10 cellular contexts compared by ENCODE assay signal in the genomic region with DNA sequence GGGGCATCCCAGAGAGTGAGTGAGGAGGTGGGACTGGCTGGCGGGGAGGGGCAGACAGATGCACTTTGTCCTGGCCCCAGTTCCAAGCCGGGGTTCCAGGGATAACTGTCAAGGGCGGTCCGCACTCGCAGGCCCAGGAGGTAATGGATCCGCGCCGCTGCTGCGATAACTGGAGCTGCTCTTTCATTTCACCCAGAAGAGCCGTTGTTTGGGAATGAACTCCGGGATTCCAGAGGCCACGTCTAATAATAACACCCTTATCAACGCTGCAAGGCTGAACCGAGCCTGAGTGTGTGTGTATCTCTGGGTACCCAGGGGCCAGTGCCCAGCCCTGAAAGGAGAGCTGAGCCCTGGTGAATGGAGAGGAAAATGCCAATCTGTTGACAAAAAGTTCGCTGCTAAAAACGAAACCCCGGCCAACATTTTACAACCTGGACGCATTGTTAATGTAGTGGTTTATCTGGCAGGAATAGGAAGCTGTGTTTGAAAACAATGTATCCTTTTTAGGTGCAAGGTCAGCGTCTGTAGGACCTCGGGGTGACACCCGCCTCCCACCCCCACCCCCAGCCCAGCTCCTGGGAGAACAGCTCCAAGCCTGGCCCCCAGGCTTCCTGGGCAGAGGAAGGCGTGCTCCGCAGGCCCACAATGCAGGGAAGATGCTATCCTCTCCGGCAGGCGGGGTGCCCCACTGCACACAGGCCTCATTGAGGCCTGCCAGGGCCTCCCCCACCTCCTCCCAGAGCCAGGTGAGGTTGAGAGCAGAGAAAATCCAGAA.
A peak's percentile ranks its signal among the peaks of the same experiment; 100 is the strongest.
DNase-seq lines count a peak whose midpoint lies in the region; ATAC-seq and TF ChIP-seq lines count a peak whose summit lies in the region.
"Had no signal": no experiment of that assay in that cellular context is flagged by ENCODE, and none has a peak within 500 bp of the region (broad histone marks: within the 10 kb centered on the region; RNA-seq: fewer than 3 reads in every experiment).

No MANE protein-coding gene starts in this region.

- TF ChIP-seq CTCF in liver (IDR thresholded peaks at IDR 0.05; ENCODE audit: low read depth, low read length, missing input control), result no peak

- 37% methylated on average over 25 of the region's 25 CpGs for WGBS in liver

- H3K9ac ChIP-seq in NT2/D1 (ENCODE audit: insufficient read length, low read depth) (peak overlapping the region; percentile 7), liver (ENCODE audit: low read depth in 1 of 2, low read length in 2 of 2) (no peak overlapping the region), subcutaneous abdominal adipose tissue (ENCODE audit: low read length in 5 of 5) (no peak overlapping the region)

- TF ChIP-seq RAD21 in liver (IDR thresholded peaks at IDR 0.05), result peak in 1 of 2 donors; percentile 32

- H3K36me3 ChIP-seq in NT2/D1 (ENCODE audit: insufficient read depth, insufficient read length, low read length) (no peaks in the 10 kb centered on the region), liver (ENCODE audit: control insufficient read depth in 4 of 4, insufficient read depth in 3 of 4, low read depth in 1 of 4, low read length in 3 of 4) (no peaks in the 10 kb centered on the region), subcutaneous abdominal adipose tissue (ENCODE audit: control insufficient read depth in 5 of 5, insufficient read depth in 5 of 5, low read length in 5 of 5) (no peaks in the 10 kb centered on the region)

- H3K4me1 ChIP-seq in NT2/D1 (ENCODE audit: insufficient read depth, insufficient read length) (no peaks in the 10 kb centered on the region), liver (ENCODE audit: control insufficient read depth in 4 of 4, insufficient read depth in 4 of 4, low read length in 3 of 4) (peaks cover 0 to 5% (median 3%) of the 10 kb centered on the region in 4 donors), subcutaneous abdominal adipose tissue (ENCODE audit: control insufficient read depth in 5 of 5, insufficient read depth in 5 of 5, low read length in 5 of 5) (peaks cover 0 to 4% (median 0%) of the 10 kb centered on the region in 5 donors)

- H3K9me3 ChIP-seq in NT2/D1 (ENCODE audit: insufficient read depth, low read length) (peaks cover 15% of the 10 kb centered on the region), liver (ENCODE audit: control insufficient read depth in 4 of 4, low read length in 3 of 4) (no peaks in the 10 kb centered on the region), subcutaneous abdominal adipose tissue (ENCODE audit: control insufficient read depth in 5 of 5, low read length in 5 of 5) (peaks cover 0 to 12% (median 8%) of the 10 kb centered on the region in 5 donors)

- H3K27ac ChIP-seq in liver (ENCODE audit: low read depth in 1 of 2, low read length in 2 of 2) (no peak overlapping the region), subcutaneous abdominal adipose tissue (ENCODE audit: low read depth, low read length) (no peak overlapping the region)
- H3K27ac ChIP-seq: VCaP had no signal

- peak overlapping the region; percentile 13 for H3K4me3 ChIP-seq in NT2/D1 (ENCODE audit: insufficient read length, low read depth)
- H3K4me3 ChIP-seq in liver (ENCODE audit: low read depth in 1 of 3, low read length in 3 of 3), result peak overlapping the region in 2 of 3 donors; percentile 41 to 46
- H3K4me3 ChIP-seq in subcutaneous abdominal adipose tissue (ENCODE audit: low read depth in 1 of 5, low read length in 5 of 5), result peak overlapping the region in 4 of 5 donors; percentile 40 to 60 (median 48)

- H3K27me3 ChIP-seq in NT2/D1 (ENCODE audit: insufficient read depth, insufficient read length), result peaks cover 3% of the 10 kb centered on the region
- H3K27me3 ChIP-seq in liver (ENCODE audit: control insufficient read depth in 4 of 4, insufficient read depth in 4 of 4, low read length in 3 of 4), result no peaks in the 10 kb centered on the region
- H3K27me3 ChIP-seq in subcutaneous abdominal adipose tissue (ENCODE audit: control insufficient read depth in 5 of 5, insufficient read depth in 4 of 5, low read length in 5 of 5), result peaks cover 0 to 4% (median 0%) of the 10 kb centered on the region in 5 donors

- ATAC-seq in HG03175 (IDR thresholded peaks at IDR 0.05; ENCODE audit: unreplicated experiment), result no peak
- no peak for ATAC-seq in HG03135 (IDR thresholded peaks at IDR 0.05; ENCODE audit: unreplicated experiment)
- no peak for ATAC-seq in HG02981 (IDR thresholded peaks at IDR 0.05; ENCODE audit: unreplicated experiment)
- ATAC-seq: naive thymus-derived CD4-positive, alpha-beta T cell had no signal

- DNase-seq in NT2/D1 (ENCODE audit: low read depth, low spot score) (no peak), dermis blood vessel endothelial cell (peak; percentile 41)
- DNase-seq: naive thymus-derived CD4-positive, alpha-beta T cell; NCI-H2171 treated with DMSO at 0.1 percent for 48 hours had no signal

TF ChIP-seq in liver, 16 proteins besides CTCF, POLR2A, EP300 and RAD21:
- no peak for TF ChIP-seq FOXA1 (IDR thresholded peaks at IDR 0.05)
- TF ChIP-seq MAX (IDR thresholded peaks at IDR 0.05), result no peak
- TF ChIP-seq EGR1 (IDR thresholded peaks at IDR 0.05; ENCODE audit: low read depth in 2 of 2), result no peak
- no peak for TF ChIP-seq FOXA2 (IDR thresholded peaks at IDR 0.05)
- TF ChIP-seq HNF4A (conservative IDR thresholded peaks at IDR 0.05), result no peak
- no peak for TF ChIP-seq YY1 (IDR thresholded peaks at IDR 0.05)
- no peak for TF ChIP-seq SP1 (IDR thresholded peaks at IDR 0.05)
- TF ChIP-seq, protein P1, sequence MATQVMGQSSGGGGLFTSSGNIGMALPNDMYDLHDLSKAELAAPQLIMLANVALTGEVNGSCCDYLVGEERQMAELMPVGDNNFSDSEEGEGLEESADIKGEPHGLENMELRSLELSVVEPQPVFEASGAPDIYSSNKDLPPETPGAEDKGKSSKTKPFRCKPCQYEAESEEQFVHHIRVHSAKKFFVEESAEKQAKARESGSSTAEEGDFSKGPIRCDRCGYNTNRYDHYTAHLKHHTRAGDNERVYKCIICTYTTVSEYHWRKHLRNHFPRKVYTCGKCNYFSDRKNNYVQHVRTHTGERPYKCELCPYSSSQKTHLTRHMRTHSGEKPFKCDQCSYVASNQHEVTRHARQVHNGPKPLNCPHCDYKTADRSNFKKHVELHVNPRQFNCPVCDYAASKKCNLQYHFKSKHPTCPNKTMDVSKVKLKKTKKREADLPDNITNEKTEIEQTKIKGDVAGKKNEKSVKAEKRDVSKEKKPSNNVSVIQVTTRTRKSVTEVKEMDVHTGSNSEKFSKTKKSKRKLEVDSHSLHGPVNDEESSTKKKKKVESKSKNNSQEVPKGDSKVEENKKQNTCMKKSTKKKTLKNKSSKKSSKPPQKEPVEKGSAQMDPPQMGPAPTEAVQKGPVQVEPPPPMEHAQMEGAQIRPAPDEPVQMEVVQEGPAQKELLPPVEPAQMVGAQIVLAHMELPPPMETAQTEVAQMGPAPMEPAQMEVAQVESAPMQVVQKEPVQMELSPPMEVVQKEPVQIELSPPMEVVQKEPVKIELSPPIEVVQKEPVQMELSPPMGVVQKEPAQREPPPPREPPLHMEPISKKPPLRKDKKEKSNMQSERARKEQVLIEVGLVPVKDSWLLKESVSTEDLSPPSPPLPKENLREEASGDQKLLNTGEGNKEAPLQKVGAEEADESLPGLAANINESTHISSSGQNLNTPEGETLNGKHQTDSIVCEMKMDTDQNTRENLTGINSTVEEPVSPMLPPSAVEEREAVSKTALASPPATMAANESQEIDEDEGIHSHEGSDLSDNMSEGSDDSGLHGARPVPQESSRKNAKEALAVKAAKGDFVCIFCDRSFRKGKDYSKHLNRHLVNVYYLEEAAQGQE (IDR thresholded peaks at IDR 0.05), result no peak
- no peak for TF ChIP-seq GABPA (IDR thresholded peaks at IDR 0.05 in 1 of 2, conservative IDR thresholded peaks at IDR 0.05 in 1 of 2)
- TF ChIP-seq JUND (IDR thresholded peaks at IDR 0.05), result no peak
- TF ChIP-seq, protein P2, sequence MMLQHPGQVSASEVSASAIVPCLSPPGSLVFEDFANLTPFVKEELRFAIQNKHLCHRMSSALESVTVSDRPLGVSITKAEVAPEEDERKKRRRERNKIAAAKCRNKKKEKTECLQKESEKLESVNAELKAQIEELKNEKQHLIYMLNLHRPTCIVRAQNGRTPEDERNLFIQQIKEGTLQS (IDR thresholded peaks at IDR 0.05), result no peak
- TF ChIP-seq NR2F2 (IDR thresholded peaks at IDR 0.05), result no peak
- TF ChIP-seq ZBTB33 (IDR thresholded peaks at IDR 0.05), result no peak
- TF ChIP-seq TAF1 (conservative IDR thresholded peaks at IDR 0.05), result no peak
- TF ChIP-seq RXRA (IDR thresholded peaks at IDR 0.05), result no peak
- TF ChIP-seq HNF4G (IDR thresholded peaks at IDR 0.05), result no peak
